1 cellular context compared by ENCODE assay signal in the genomic region with DNA sequence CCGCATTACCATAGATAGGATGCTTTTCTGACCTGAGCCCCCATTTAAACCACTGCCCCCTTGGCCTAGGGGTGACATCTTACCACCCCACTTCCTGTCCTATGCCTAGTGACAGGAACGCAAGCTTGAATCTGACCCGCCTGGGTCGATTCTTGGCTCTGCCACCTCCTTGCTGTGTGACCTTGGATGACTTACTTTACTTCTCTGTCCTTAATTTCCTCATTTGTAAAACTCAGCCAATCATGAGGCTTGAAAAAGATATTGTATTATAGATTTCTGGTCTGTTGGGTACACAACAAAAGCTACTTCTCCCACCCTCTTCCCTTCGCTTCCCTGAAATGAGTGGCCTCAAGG.
TF ChIP-seq lines count a peak whose summit lies in the region.

No MANE protein-coding gene starts in this region.

TF ChIP-seq in H1, 55 proteins besides CTCF, POLR2A, EP300 and RAD21:
- no peak for TF ChIP-seq ASH2L (IDR thresholded peaks at IDR 0.05; ENCODE audit: low read length)
- TF ChIP-seq NRF1 (IDR thresholded peaks at IDR 0.05; ENCODE audit: low read depth, low read length): no peak
- no peak for TF ChIP-seq CHD2 (IDR thresholded peaks at IDR 0.05; ENCODE audit: low read length)
- TF ChIP-seq HDAC6 (IDR thresholded peaks at IDR 0.05; ENCODE audit: low read depth, low read length): no peak
- no peak for TF ChIP-seq RBBP5 (IDR thresholded peaks at IDR 0.05; ENCODE audit: borderline replicate concordance, low read depth, low read length)
- TF ChIP-seq EGR1 (IDR thresholded peaks at IDR 0.05; ENCODE audit: borderline replicate concordance, low read depth, low read length): no peak
- no peak for TF ChIP-seq SAP30 (IDR thresholded peaks at IDR 0.05; ENCODE audit: insufficient read depth, insufficient replicate concordance, low read length)
- TF ChIP-seq TCF12 (IDR thresholded peaks at IDR 0.05; ENCODE audit: low read depth, low read length): no peak
- TF ChIP-seq SIRT6 (IDR thresholded peaks at IDR 0.05; ENCODE audit: low read length): no peak
- no peak for TF ChIP-seq FOSL1 (IDR thresholded peaks at IDR 0.05; ENCODE audit: insufficient read depth, low read depth, low read length)
- no peak for TF ChIP-seq BACH1 (IDR thresholded peaks at IDR 0.05; ENCODE audit: low read length)
- TF ChIP-seq CEBPB (IDR thresholded peaks at IDR 0.05; ENCODE audit: low read depth, low read length): no peak
- TF ChIP-seq, protein P1, sequence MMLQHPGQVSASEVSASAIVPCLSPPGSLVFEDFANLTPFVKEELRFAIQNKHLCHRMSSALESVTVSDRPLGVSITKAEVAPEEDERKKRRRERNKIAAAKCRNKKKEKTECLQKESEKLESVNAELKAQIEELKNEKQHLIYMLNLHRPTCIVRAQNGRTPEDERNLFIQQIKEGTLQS (IDR thresholded peaks at IDR 0.05; ENCODE audit: insufficient read depth, low read depth, low read length): no peak
- no peak for TF ChIP-seq HDAC2 (IDR thresholded peaks at IDR 0.05; ENCODE audit: borderline replicate concordance in 1 of 2, low read depth in 2 of 2, low read length in 2 of 2)
TF ChIP-seq in H1: peak in this region for 0.
